ENCODE assay signal across 18 cellular contexts in genomic region chr10:30366829-30367228, GRCh38.
"Had no signal": no experiment of that assay in that cellular context is flagged by ENCODE, and none has a peak within 500 bp of the region (broad histone marks: within the 10 kb centered on the region; RNA-seq: fewer than 3 reads in every experiment).

No MANE protein-coding gene starts in this region.

- H3K9me3 Mint-ChIP-seq: naive thymus-derived CD8-positive, alpha-beta T cell; stimulated activated memory B cell treated with anti-CD40 and anti-IgM and Interleukin-4, amounts not matched to agents 10 μg/mL and 1 μg/mL and 100 μg/mL, for 72 hours had no signal

- DNase-seq: effector memory CD4-positive, alpha-beta T cell; gastrocnemius medialis; heart right ventricle; hypothalamus; mucosa of descending colon; naive thymus-derived CD8-positive, alpha-beta T cell; psoas muscle; retina; right lobe of liver; stimulated activated CD4-positive, alpha-beta T cell treated with anti-CD3 and anti-CD28 coated beads, Interleukin-15, amount 100 ng/mL, for 24 hours; stimulated activated CD4-positive, alpha-beta T cell treated with anti-CD3 and anti-CD28 coated beads, Interleukin-1b, Interleukin-23, amount 100 ng/mL, for 48 hours; stimulated activated CD4-positive, alpha-beta T cell treated with anti-CD3 and anti-CD28 coated beads, Interleukin-4, amount 100 ng/mL, for 24 hours; stomach; substantia nigra; transverse colon had no signal

- ATAC-seq: esophagus mucosa; gastrocnemius medialis; heart right ventricle; left lobe of liver; mucosa of descending colon; naive thymus-derived CD8-positive, alpha-beta T cell; psoas muscle; right lobe of liver; stimulated activated memory B cell treated with anti-CD40 and anti-IgM and Interleukin-4, amounts not matched to agents 10 μg/mL and 1 μg/mL and 100 μg/mL, for 72 hours had no signal

- H3K36me3 Mint-ChIP-seq: naive thymus-derived CD8-positive, alpha-beta T cell; stimulated activated memory B cell treated with anti-CD40 and anti-IgM and Interleukin-4, amounts not matched to agents 10 μg/mL and 1 μg/mL and 100 μg/mL, for 72 hours had no signal

- H3K27ac Mint-ChIP-seq: naive thymus-derived CD8-positive, alpha-beta T cell; stimulated activated memory B cell treated with anti-CD40 and anti-IgM and Interleukin-4, amounts not matched to agents 10 μg/mL and 1 μg/mL and 100 μg/mL, for 72 hours had no signal

- H3K4me3 Mint-ChIP-seq: naive thymus-derived CD8-positive, alpha-beta T cell; stimulated activated memory B cell treated with anti-CD40 and anti-IgM and Interleukin-4, amounts not matched to agents 10 μg/mL and 1 μg/mL and 100 μg/mL, for 72 hours had no signal

- H3K4me1 Mint-ChIP-seq: stimulated activated memory B cell treated with anti-CD40 and anti-IgM and Interleukin-4, amounts not matched to agents 10 μg/mL and 1 μg/mL and 100 μg/mL, for 72 hours had no signal
